ENCODE assay signal across 8 cellular contexts in genomic region chr9:137578518-137579258, GRCh38. TPM values are rescaled to one million over a fixed set of nuclear protein-coding genes. Genes with fewer than 3 reads are reported as not detected.
DNase-seq lines count a peak whose midpoint lies in the region; ATAC-seq, FAIRE-seq and TF ChIP-seq lines count a peak whose summit lies in the region.

Gene DPH7 (minus strand): TSS chr9:137578925. CDS start chr9:137578777, 148 bp downstream.

- peak within 1 kb of the TSS; percentile 72 for H3K27ac Mint-ChIP-seq in dendritic cell treated with granulocyte-macrophage colony-stimulating factor and Interleukin-4, amounts not matched to agents 40 ng/mL and 50 ng/mL, for 4 days

- peak within 1 kb of the TSS; percentile 81 for H3K4me2 ChIP-seq in HepG2 (ENCODE audit: low read depth, low read length)

- no peaks in the 10 kb centered on the region for H3K9me3 Mint-ChIP-seq in dendritic cell treated with granulocyte-macrophage colony-stimulating factor and Interleukin-4, amounts not matched to agents 40 ng/mL and 50 ng/mL, for 4 days

- intact Hi-C loops in dendritic cell treated with granulocyte-macrophage colony-stimulating factor and Interleukin-4, amounts not matched to agents 40 ng/mL and 50 ng/mL, for 4 days (cut with micrococcal nuclease), result loop anchor here (2.0 kb wide), 1 partner anchor 40 kb away; the partner anchor contains the start of gene EHMT1
- intact Hi-C loops in HepG2 (cut with micrococcal nuclease; ENCODE audit: unreplicated experiment), result loop anchor here (1.0 kb wide), 1 partner anchor 27 kb away; the partner anchor contains the start of gene ARRDC1

- H3K36me3 Mint-ChIP-seq in dendritic cell treated with granulocyte-macrophage colony-stimulating factor and Interleukin-4, amounts not matched to agents 40 ng/mL and 50 ng/mL, for 4 days (ENCODE audit: low read depth), result peaks cover 60% of the 10 kb centered on the region

- TF ChIP-seq POLR2A in HepG2 (IDR thresholded peaks at IDR 0.05; ENCODE audit: insufficient read depth in 1 of 2, low read depth in 2 of 2, low read length in 2 of 2), result peak in 1 of 2 experiments; percentile 78

- peak; percentile 95 for TF ChIP-seq CTCF in HepG2 (CRISPR knock-in tag; IDR thresholded peaks at IDR 0.05)

- TF ChIP-seq EP300 in HepG2 (IDR thresholded peaks at IDR 0.05; ENCODE audit: low read depth in 2 of 2, low read length in 2 of 2), result 0 out of 4 replicates have a peak, but pooled peaks of 1 of the 2 experiments have one; percentile 30
- no peak for TF ChIP-seq EP300 in HepG2 (CRISPR knock-in tag; IDR thresholded peaks at IDR 0.05; ENCODE audit: borderline replicate concordance)

- no peaks in the 10 kb centered on the region for H3K9me3 ChIP-seq in HepG2 (ENCODE audit: low read length)

- TF ChIP-seq RAD21 in HepG2 (CRISPR knock-in tag; IDR thresholded peaks at IDR 0.05), result peak; percentile 80

- no peaks in the 10 kb centered on the region for H3K27me3 ChIP-seq in HepG2 (ENCODE audit: control insufficient read depth in 1 of 2, insufficient read depth in 2 of 2, low read length in 2 of 2)

- no peaks in the 10 kb centered on the region for H3K27me3 Mint-ChIP-seq in dendritic cell treated with granulocyte-macrophage colony-stimulating factor and Interleukin-4, amounts not matched to agents 40 ng/mL and 50 ng/mL, for 4 days

- in situ Hi-C loops in HepG2 (cut with HindIII; ENCODE audit: extremely low pct_ligation_motif_present, low pct_unique_long_range_greater_than_20kb), result no loop called here

- H3K4me1 Mint-ChIP-seq in dendritic cell treated with granulocyte-macrophage colony-stimulating factor and Interleukin-4, amounts not matched to agents 40 ng/mL and 50 ng/mL, for 4 days (ENCODE audit: low read depth), result peaks cover 40% of the 10 kb centered on the region

- DNase-seq in C1 segment of cervical spinal cord (lab: John Stamatoyannopoulos, UW) (peak; percentile 33 to 96 (median 88)), GM19240 (ENCODE audit: insufficient read length, low spot score) (peak; percentile 99), NCI-H526 (lab: John Stamatoyannopoulos, UW) (peak; percentile 52 to 94), HepG2 (ENCODE audit: low spot score) (peak; percentile 84)
- DNase-seq in activated CD4-positive, alpha-beta T cell treated with anti-CD3 and anti-CD28 coated beads, Interleukin-2, amount 50 U/mL, for 1 hour, result peak; percentile 96
- DNase-seq in stimulated activated CD4-positive, alpha-beta T cell treated with anti-CD3 and anti-CD28 coated beads, Interleukin-4, amount 100 ng/mL, for 1 hour, result peak; percentile 99

- peaks cover 19 to 51% of the 10 kb centered on the region in 2 experiments; a peak in 4 of 5 replicates for H3K36me3 ChIP-seq in HepG2 (replicated peaks in 1 of 2; ENCODE audit: control insufficient read depth in 1 of 2, insufficient read depth in 2 of 2, low read length in 2 of 2)

- peak within 1 kb of the TSS; percentile 86 for H3K27ac ChIP-seq in HepG2 (ENCODE audit: extremely low read length, insufficient read depth, low read length)

- no peak within 1 kb of the TSS for H2AFZ ChIP-seq in HepG2 (ENCODE audit: low read length)

- WGBS in HepG2 (ENCODE audit: low lambda C conversion rate), result no CpG with 5 or more reads among the region's 82 CpGs

- BruUV-seq in HepG2 (replicated peaks; lab: Mats Ljungman, UMichigan), result no TSS peak

- peak within 1 kb of the TSS; percentile 83 for H3K4me3 Mint-ChIP-seq in dendritic cell treated with granulocyte-macrophage colony-stimulating factor and Interleukin-4, amounts not matched to agents 40 ng/mL and 50 ng/mL, for 4 days

- ATAC-seq in HG03460 (IDR thresholded peaks at IDR 0.05; ENCODE audit: unreplicated experiment), result peak; percentile 79
- peak; percentile 95 for ATAC-seq in HepG2

- peaks cover 24% of the 10 kb centered on the region for H3K79me2 ChIP-seq in HepG2 (ENCODE audit: insufficient read depth, low read length)

- peak within 1 kb of the TSS; percentile 58 to 98 (median 91) for H3K4me3 ChIP-seq in HepG2 (replicated peaks in 1 of 3; ENCODE audit: insufficient read depth in 1 of 3, low read depth in 2 of 3, low read length in 3 of 3)

- POLR2A ChIA-PET in HepG2 (lab: Yijun Ruan, JAX), result interaction anchor here (0.7 to 2.1 kb wide), 5 partner anchors 9 to 33 kb away, joined by 3 to 8 read pairs (median 7); partner anchors contain the start of genes MRPL41 and ZMYND19

- no peaks in the 10 kb centered on the region; the same call in 1 of the 2 replicates for H4K20me1 ChIP-seq in HepG2 (ENCODE audit: insufficient read depth, low read length)

- CTCF ChIA-PET in HepG2 (lab: Yijun Ruan, JAX; ENCODE audit: low intra/inter-chr PET ratio, low total read pairs), result interaction anchor here (1.6 kb wide), 1 partner anchor 19 kb away, joined by 3 read pairs; no protein-coding TSS in a partner anchor

- peaks cover 30% of the 10 kb centered on the region for H3K4me1 ChIP-seq in HepG2 (ENCODE audit: insufficient read depth, low read length)

- peak; percentile 15 for FAIRE-seq in HepG2 (lab: Jason Lieb, UNC)

- H3K9ac ChIP-seq in HepG2 (ENCODE audit: insufficient read depth, low read depth, low read length), result peak within 1 kb of the TSS; percentile 92

TF ChIP-seq in HepG2, 621 proteins besides CTCF, POLR2A, EP300 and RAD21 (continues in another document):
- TF ChIP-seq ZNF274 (CRISPR knock-in tag; IDR thresholded peaks at IDR 0.05) (peak; percentile 71; the same call in 1 of the 2 replicates), ETV6 (CRISPR knock-in tag; conservative IDR thresholded peaks at IDR 0.05) (peak; percentile 66; the same call in 1 of the 2 replicates), SYNCRIP (IDR thresholded peaks at IDR 0.05; ENCODE audit: insufficient read depth, low read depth, low read length) (no peak), ELF3 (CRISPR knock-in tag; IDR thresholded peaks at IDR 0.05) (peak; percentile 66), CBX5 (CRISPR knock-in tag; IDR thresholded peaks at IDR 0.05; ENCODE audit: borderline replicate concordance) (0 out of 2 replicates have a peak, but pooled peaks have one; percentile 15), HNRNPLL (IDR thresholded peaks at IDR 0.05; ENCODE audit: low read depth, low read length, poor library complexity, severe bottlenecking) (peak; percentile 75), HDAC1 (CRISPR knock-in tag; IDR thresholded peaks at IDR 0.05) (peak; percentile 87), ZBTB10 (CRISPR knock-in tag; IDR thresholded peaks at IDR 0.05; ENCODE audit: borderline replicate concordance) (peak; percentile 72; the same call in 1 of the 2 replicates), ZNF563 (CRISPR knock-in tag; IDR thresholded peaks at IDR 0.05) (0 out of 2 replicates have a peak, but pooled peaks have one; percentile 32), ELK4 (CRISPR knock-in tag; IDR thresholded peaks at IDR 0.05; ENCODE audit: borderline replicate concordance) (no peak)

RNA-seq across cellular contexts. Expression of gene DPH7, which starts in this region (rescaled TPM):
- 22.6 and 31.6 TPM in 2 replicates for total RNA-seq in HepG2 (2016; rRNA removed; fragmentation: Illumina TruSeq; extraction: Trizol)
- total RNA-seq in HepG2 (2016; cell fraction: cytosol; rRNA removed; fragmentation: Illumina TruSeq; extraction: Trizol; ENCODE audit: low read depth), result 23.7 and 28.0 TPM in 2 replicates
- total RNA-seq in HepG2 (2016; cell fraction: insoluble cytoplasmic fraction; rRNA removed; fragmentation: Illumina TruSeq; extraction: Trizol), result 21.4 and 31.8 TPM in 2 replicates
- total RNA-seq in HepG2 (2016; cell fraction: membrane; rRNA removed; fragmentation: Illumina TruSeq; extraction: Trizol), result 27.7 and 31.4 TPM in 2 replicates
- total RNA-seq in HepG2 (2016; cell fraction: nucleus; rRNA removed; fragmentation: Illumina TruSeq; extraction: Trizol), result 34.5 and 40.2 TPM in 2 replicates
- 27.6 and 36.9 TPM in 2 replicates for polyA plus RNA-seq in HepG2 (2011; rRNA removed)
- polyA plus RNA-seq in HepG2 (2011; cell fraction: cytosol; rRNA removed), result 15.3 and 20.0 TPM in 2 replicates
- 128 and 151 TPM in 2 replicates for polyA plus RNA-seq in HepG2 (2011; cell fraction: nucleus; rRNA removed)
- 15.1 and 23.7 TPM in 2 replicates for polyA plus RNA-seq in HepG2 (2012)
- polyA plus RNA-seq in HepG2 (2016; cell fraction: cytosol; fragmentation: Illumina TruSeq; extraction: Trizol; ENCODE audit: low read depth), result 12.4 and 19.6 TPM in 2 replicates
- 16.4 and 19.1 TPM in 2 replicates for polyA plus RNA-seq in HepG2 (2016; cell fraction: insoluble cytoplasmic fraction; fragmentation: Illumina TruSeq; extraction: Trizol; ENCODE audit: low read depth)
- polyA plus RNA-seq in HepG2 (2016; cell fraction: membrane; fragmentation: Illumina TruSeq; extraction: Trizol; ENCODE audit: low read depth), result 18.6 and 24.9 TPM in 2 replicates
- polyA plus RNA-seq in HepG2 (2016; cell fraction: nucleus; fragmentation: Illumina TruSeq; extraction: Trizol; ENCODE audit: insufficient read depth, low read depth), result 78.6 and 82.4 TPM in 2 replicates
- polyA minus RNA-seq in HepG2 (2011; rRNA and poly(A)+ RNA removed; ENCODE audit: low replicate concordance), result 13.7 and 46.0 TPM in 2 replicates
- 4.0 and 7.5 TPM in 2 replicates for polyA minus RNA-seq in HepG2 (2011; cell fraction: cytosol; rRNA and poly(A)+ RNA removed)
- 27.8 and 33.3 TPM in 2 replicates for polyA minus RNA-seq in HepG2 (2011; cell fraction: nucleus; rRNA and poly(A)+ RNA removed)

Comparison
In these comparisons a context has a peak if more than half of its experiments do, and no peak if none do; other contexts are left out.
1. Peak in every context shown above with its lines: DNase-seq, ATAC-seq, H3K4me3 ChIP-seq and H3K27ac ChIP-seq.